Comparison of ENCODE assay signal across 8 cellular contexts in genomic region chr3:129314757-129315385, GRCh38. TPM values are rescaled to one million over a fixed set of nuclear protein-coding genes. Genes with fewer than 3 reads are reported as not detected.
DNase-seq lines count a peak whose midpoint lies in the region; ATAC-seq and TF ChIP-seq lines count a peak whose summit lies in the region.

No MANE protein-coding gene starts in this region.

- no peak for ATAC-seq in GM19467 (IDR thresholded peaks at IDR 0.05; ENCODE audit: unreplicated experiment)

- H3K27me3 ChIP-seq in breast epithelium (no peaks in the 10 kb centered on the region), iPS DF 6.9 (ENCODE audit: control insufficient read depth, insufficient read depth, low read length) (no peaks in the 10 kb centered on the region)

- intact Hi-C loops in breast epithelium (cut with DNase I; ENCODE audit: low total_unique reads): no loop called here

- TF ChIP-seq CTCF in breast epithelium (IDR thresholded peaks at IDR 0.05): no peak

- no peaks in the 10 kb centered on the region for H3K9me3 ChIP-seq in breast epithelium
- H3K9me3 ChIP-seq in iPS DF 6.9 (ENCODE audit: control insufficient read depth, insufficient read depth, low read length): no peaks in the 10 kb centered on the region

- DNase-seq in CMK (ENCODE audit: low read depth): peak; percentile 40
- DNase-seq in GOT3 (lab: John Stamatoyannopoulos, UW): peak; percentile 38
- peak; percentile 53 for DNase-seq in NCI-H187 treated with DMSO at 0.1 percent for 48 hours (lab: John Stamatoyannopoulos, UW)
- peak; percentile 31 for DNase-seq in T-helper 22 cell (ENCODE audit: low read depth)
- DNase-seq in breast epithelium (ENCODE audit: low spot score in 2 of 2): peak; percentile 78 to 85
- DNase-seq in iPS DF 6.9 (ENCODE audit: low read depth, low spot score): peak; percentile 85
- peak; percentile 50 for DNase-seq in renal cortical epithelial cell (ENCODE audit: low read depth)

- peak overlapping the region; percentile 81 to 94 (median 82) for H3K4me3 ChIP-seq in breast epithelium
- H3K4me3 ChIP-seq in iPS DF 6.9 (ENCODE audit: low read length): peak overlapping the region; percentile 99

- H3K27ac ChIP-seq in breast epithelium (peak overlapping the region; percentile 93 to 97), iPS DF 6.9 (ENCODE audit: low read length) (no peak overlapping the region)

- peaks cover 8 to 15% of the 10 kb centered on the region in 2 donors for H3K4me1 ChIP-seq in breast epithelium
- peaks cover 2% of the 10 kb centered on the region; the same call in 1 of the 2 replicates for H3K4me1 ChIP-seq in iPS DF 6.9 (ENCODE audit: control insufficient read depth, insufficient read depth, low read length)

- WGBS in iPS DF 6.9 (ENCODE audit: insufficient coverage, insufficient read length): no CpG with 5 or more reads among the region's 59 CpGs

- peak; percentile 24 for TF ChIP-seq POLR2A in breast epithelium (IDR thresholded peaks at IDR 0.05)

- H3K36me3 ChIP-seq in breast epithelium: no peaks in the 10 kb centered on the region
- H3K36me3 ChIP-seq in iPS DF 6.9 (ENCODE audit: control insufficient read depth, insufficient read depth, low read length): peaks cover 4% of the 10 kb centered on the region; the same call in 1 of the 2 replicates

RNA-seq across cellular contexts. Expression of gene HMCES, which starts 36.2 kb away (rescaled TPM):
- total RNA-seq in breast epithelium: 10 to 100 TPM; 32.3 to 40.5 (median 32.8) TPM
- total RNA-seq in renal cortical epithelial cell: 29.5 and 32.9 TPM in 2 replicates

Comparison
In these comparisons a context has a peak if more than half of its experiments do, and no peak if none do; other contexts are left out.
1. DNase-seq: peak in every context shown above with its lines; median percentile 85 in iPS DF 6.9; 82 in breast epithelium; 53 in NCI-H187 treated with DMSO at 0.1 percent for 48 hours; 50 in renal cortical epithelial cell; 40 in CMK; 38 in GOT3; 31 in T-helper 22 cell.